Comparison of ENCODE assay signal across 14 cellular contexts in the genomic region with DNA sequence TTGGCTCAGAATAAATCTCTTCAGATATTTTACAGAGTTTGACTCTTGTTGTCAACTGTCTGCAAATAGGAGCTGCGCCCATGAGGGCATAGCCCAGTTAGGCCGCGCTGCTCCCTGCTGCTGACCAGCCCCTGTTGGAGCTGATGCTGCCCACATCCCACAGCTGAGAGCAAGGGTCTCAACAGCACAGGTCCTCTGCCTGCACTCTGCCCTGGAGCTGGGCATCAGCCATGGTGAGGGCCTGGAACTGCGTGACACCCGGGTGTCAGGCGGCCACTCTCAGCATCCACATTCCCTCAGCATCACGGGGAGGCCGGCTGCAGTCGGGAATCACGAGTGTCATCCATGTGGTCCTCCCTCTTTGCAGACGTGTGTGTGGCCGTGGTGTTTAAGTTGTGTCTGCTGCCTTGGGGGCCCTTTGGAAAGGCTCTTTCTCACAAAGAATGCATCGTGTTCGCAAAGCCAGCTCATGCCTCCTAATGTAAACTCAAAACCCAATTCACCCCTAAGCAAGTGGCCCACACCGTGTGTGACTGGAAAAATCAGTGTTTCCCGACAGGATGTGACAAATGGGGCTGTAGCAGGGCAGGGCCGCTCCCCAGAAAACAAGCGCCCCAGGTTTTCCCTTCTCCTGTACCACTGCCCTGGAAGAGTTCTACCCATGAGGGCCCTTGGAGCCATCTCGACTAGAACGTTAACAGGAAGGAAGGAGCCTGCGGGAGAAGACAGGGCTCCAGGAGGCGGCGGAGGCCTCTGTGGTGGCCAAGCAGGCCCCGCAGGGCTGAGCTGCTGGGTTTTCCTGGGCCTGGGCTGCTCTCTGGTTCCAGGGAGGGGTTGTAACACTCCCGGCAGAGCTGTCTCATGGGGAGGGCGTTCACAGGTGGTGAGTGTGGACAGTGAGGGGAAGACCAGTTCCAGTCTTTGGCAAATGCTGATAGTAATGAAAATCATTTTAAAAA. TPM values are rescaled to one million over a fixed set of nuclear protein-coding genes. Genes with fewer than 3 reads are reported as not detected.
DNase-seq lines count a peak whose midpoint lies in the region; FAIRE-seq and TF ChIP-seq lines count a peak whose summit lies in the region.
"Had no signal": no experiment of that assay in that cellular context is flagged by ENCODE, and none has a peak within 500 bp of the region (broad histone marks: within the 10 kb centered on the region; RNA-seq: fewer than 3 reads in every experiment).

No MANE protein-coding gene starts in this region.

- TF ChIP-seq EP300 in suprapubic skin (IDR thresholded peaks at IDR 0.05): no peak

- no TSS peak for BruUV-seq in endothelial cell of umbilical vein (replicated peaks; lab: Mats Ljungman, UMichigan)

- H3K4me3 ChIP-seq in HUES6 (ENCODE audit: low read depth, low read length) (no peak overlapping the region), endothelial cell of umbilical vein (replicated peaks in 1 of 3; ENCODE audit: insufficient read depth in 1 of 3, low read depth in 1 of 3, low read length in 3 of 3) (no peak overlapping the region), suprapubic skin (no peak overlapping the region)

- peaks cover 68% of the 10 kb centered on the region for H3K4me1 Mint-ChIP-seq in mesothelial cell of epicardium

- no peak overlapping the region for H3K4me3 Mint-ChIP-seq in mesothelial cell of epicardium

- H3K9me3 Mint-ChIP-seq in mesothelial cell of epicardium: peaks cover 7% of the 10 kb centered on the region

- peaks cover 6% of the 10 kb centered on the region for H3K36me3 Mint-ChIP-seq in mesothelial cell of epicardium

- H4K20me1 ChIP-seq in endothelial cell of umbilical vein (replicated peaks; ENCODE audit: control insufficient read depth, extremely low read depth, insufficient read depth, low read length): no peaks in the 10 kb centered on the region

- peak; percentile 67 for FAIRE-seq in endothelial cell of umbilical vein (lab: Jason Lieb, UNC)
- no peak for FAIRE-seq in GM12892 (lab: Jason Lieb, UNC)
- no peak for FAIRE-seq in H54 (lab: Jason Lieb, UNC)

- H3K27me3 Mint-ChIP-seq in mesothelial cell of epicardium (ENCODE audit: low read depth): no peaks in the 10 kb centered on the region

- DNase-seq in endothelial cell of umbilical vein (ENCODE audit: low read depth, low spot score) (peak; percentile 36), mesothelial cell of epicardium (ENCODE audit: low spot score in 2 of 2, unreplicated experiment in 2 of 2) (peak in 1 of 2 experiments; percentile 13), suprapubic skin (ENCODE audit: low spot score in 2 of 2) (peak in 1 of 2 donors; percentile 62), GM13976 (ENCODE audit: low spot score) (no peak), GM12892 (ENCODE audit: insufficient read length) (no peak), H54 (ENCODE audit: insufficient read length, low spot score) (no peak)
- no peak for DNase-seq in activated T-cell treated with anti-CD3 and anti-CD28 coated beads, Interleukin-2, amount 50 U/mL, for 1 hour
- DNase-seq: activated CD8-positive, alpha-beta memory T cell treated with anti-CD3 and anti-CD28 coated beads, Interleukin-2, amount 50 U/mL, for 4 hours; left colon; NCI-H1436; NCI-H446 treated with DMSO at 0.1 percent for 48 hours; nucleus accumbens had no signal

- CTCF ChIA-PET in endothelial cell of umbilical vein (lab: Charles Lee): interaction anchor here (1.6 kb wide), 1 partner anchor 16 kb away, joined by 5 read pairs; no protein-coding TSS in a partner anchor

- no peak for TF ChIP-seq POLR2A in endothelial cell of umbilical vein (IDR thresholded peaks at IDR 0.05; ENCODE audit: low read depth, low read length)
- no peak for TF ChIP-seq POLR2A in suprapubic skin (IDR thresholded peaks at IDR 0.05)
- no peak for TF ChIP-seq POLR2A in GM12892 (IDR thresholded peaks at IDR 0.05; ENCODE audit: low read depth, low read length)
- TF ChIP-seq POLR2A in H54 (IDR thresholded peaks at IDR 0.05; ENCODE audit: low read depth, low read length): no peak

- in situ Hi-C loops in GM13976 (cut with MboI; ENCODE audit: low sequenced_read_pairs, unreplicated experiment): no loop called here

- dilution Hi-C loops in endothelial cell of umbilical vein (cut with MboI; ENCODE audit: extremely low pct_ligation_motif_present, low sequenced_read_pairs): no loop called here

- POLR2A ChIA-PET in endothelial cell of umbilical vein (lab: Charles Lee): no interaction called here

- no peak for TF ChIP-seq CTCF in endothelial cell of umbilical vein (IDR thresholded peaks at IDR 0.05; ENCODE audit: extremely low read depth in 1 of 2, insufficient read depth in 1 of 2, low read depth in 1 of 2, low read length in 2 of 2)
- TF ChIP-seq CTCF in mesothelial cell of epicardium (IDR thresholded peaks at IDR 0.05; ENCODE audit: unreplicated experiment): no peak
- TF ChIP-seq CTCF in suprapubic skin (IDR thresholded peaks at IDR 0.05): no peak
- TF ChIP-seq CTCF in GM13976 (IDR thresholded peaks at IDR 0.05; ENCODE audit: borderline replicate concordance, control extremely low read depth, extremely low read depth, insufficient read depth, missing control alignments): no peak

- H3K27me3 ChIP-seq in HUES6 (ENCODE audit: control insufficient read depth, insufficient read depth, low read length) (no peaks in the 10 kb centered on the region), endothelial cell of umbilical vein (ENCODE audit: control insufficient read depth in 2 of 2, insufficient read depth in 2 of 2, low read length in 2 of 2) (no peaks in the 10 kb centered on the region), suprapubic skin (no peaks in the 10 kb centered on the region)

- H3K79me2 ChIP-seq in endothelial cell of umbilical vein (ENCODE audit: control insufficient read depth, insufficient read depth, low read length): peaks cover 35% of the 10 kb centered on the region

- H3K4me1 ChIP-seq in HUES6 (ENCODE audit: control insufficient read depth, insufficient read depth, low read length): peaks cover 31% of the 10 kb centered on the region
- peaks cover 27% of the 10 kb centered on the region for H3K4me1 ChIP-seq in endothelial cell of umbilical vein (ENCODE audit: control insufficient read depth, extremely low read depth, insufficient read depth, low read length)
- peaks cover 25% of the 10 kb centered on the region for H3K4me1 ChIP-seq in suprapubic skin

- peak overlapping the region; percentile 28 for H3K9ac ChIP-seq in HUES6 (ENCODE audit: low read length)
- H3K9ac ChIP-seq in endothelial cell of umbilical vein (replicated peaks; ENCODE audit: extremely low read depth, insufficient read depth, low read length): no peak overlapping the region

- H3K36me3 ChIP-seq in HUES6 (ENCODE audit: control insufficient read depth, insufficient read depth, low read length): no peaks in the 10 kb centered on the region
- H3K36me3 ChIP-seq in endothelial cell of umbilical vein (ENCODE audit: control insufficient read depth in 2 of 2, extremely low read depth in 1 of 2, insufficient read depth in 2 of 2, low read length in 2 of 2): no peaks in the 10 kb centered on the region
- H3K36me3 ChIP-seq in suprapubic skin: no peaks in the 10 kb centered on the region

- H3K4me2 ChIP-seq in endothelial cell of umbilical vein (ENCODE audit: insufficient read depth, low read length): no peak overlapping the region

- WGBS in suprapubic skin: 80% methylated on average over 19 of the region's 26 CpGs

- H2AFZ ChIP-seq in endothelial cell of umbilical vein (ENCODE audit: low read depth, low read length): no peak overlapping the region

- H3K27ac Mint-ChIP-seq in mesothelial cell of epicardium: peak overlapping the region; percentile 88

- peak overlapping the region; percentile 39; the same call in 1 of the 2 replicates for H3K27ac ChIP-seq in HUES6 (ENCODE audit: low read depth, low read length)
- peak overlapping the region; percentile 76 for H3K27ac ChIP-seq in endothelial cell of umbilical vein (ENCODE audit: insufficient read depth, low read depth, low read length)
- H3K27ac ChIP-seq in suprapubic skin: peak overlapping the region; percentile 88
- H3K27ac ChIP-seq: C4-2B had no signal

- no peaks in the 10 kb centered on the region for H3K9me1 ChIP-seq in endothelial cell of umbilical vein (replicated peaks; ENCODE audit: control insufficient read depth, extremely low read depth, insufficient read depth, low read length)

- H3K9me3 ChIP-seq in HUES6 (ENCODE audit: control insufficient read depth, insufficient read depth, low read depth, low read length): peaks cover 6% of the 10 kb centered on the region; the same call in 1 of the 2 replicates
- H3K9me3 ChIP-seq in endothelial cell of umbilical vein (replicated peaks; ENCODE audit: control insufficient read depth, insufficient read depth, low read length): no peaks in the 10 kb centered on the region
- H3K9me3 ChIP-seq in suprapubic skin: no peaks in the 10 kb centered on the region

- intact Hi-C loops in endothelial cell of umbilical vein (cut with micrococcal nuclease): loop anchor here (5.0 kb wide), 1 partner anchor 72 kb away; no protein-coding TSS in a partner anchor

TF ChIP-seq in endothelial cell of umbilical vein, 7 proteins besides CTCF, POLR2A, EP300 and RAD21:
- TF ChIP-seq FOS (IDR thresholded peaks at IDR 0.05; ENCODE audit: borderline replicate concordance, insufficient read depth, low read length) (no peak), EZH2 (IDR thresholded peaks at IDR 0.05; ENCODE audit: borderline replicate concordance, low read depth, low read length, severe bottlenecking) (no peak), JUN (IDR thresholded peaks at IDR 0.05; ENCODE audit: borderline replicate concordance, insufficient read depth, insufficient read length, low read depth) (no peak), POLR2AphosphoS5 (IDR thresholded peaks at IDR 0.05; ENCODE audit: insufficient read depth, low read depth, low read length) (no peak), GATA2 (IDR thresholded peaks at IDR 0.05; ENCODE audit: insufficient read depth, insufficient read length, low read depth, low read length) (no peak), MYC (IDR thresholded peaks at IDR 0.05; ENCODE audit: low read depth, low read length) (no peak)
- TF ChIP-seq, protein P1, sequence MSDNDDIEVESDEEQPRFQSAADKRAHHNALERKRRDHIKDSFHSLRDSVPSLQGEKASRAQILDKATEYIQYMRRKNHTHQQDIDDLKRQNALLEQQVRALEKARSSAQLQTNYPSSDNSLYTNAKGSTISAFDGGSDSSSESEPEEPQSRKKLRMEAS (IDR thresholded peaks at IDR 0.05; ENCODE audit: insufficient read depth, insufficient read length): no peak

RNA-seq across cellular contexts. Expression of gene ATP11A, which starts 20.3 kb away (rescaled TPM):
- total RNA-seq in endothelial cell of umbilical vein (71.7 and 88.1 TPM in 2 replicates), mesothelial cell of epicardium (107 to 114 TPM (median 112 TPM) in 3 replicates), suprapubic skin (10 to 100 TPM; 22.8 to 51.0 (median 39.8) TPM)
- polyA plus RNA-seq in endothelial cell of umbilical vein: 15.7 and 16.5 TPM in 2 replicates
- 10.2 and 11.1 TPM in 2 replicates for polyA plus RNA-seq in endothelial cell of umbilical vein (2011; cell fraction: cytosol; rRNA removed)
- 48.6 and 60.6 TPM in 2 replicates for polyA plus RNA-seq in endothelial cell of umbilical vein (2011; cell fraction: nucleus; rRNA removed)
- 32.3 and 33.7 TPM in 2 replicates for polyA plus RNA-seq in endothelial cell of umbilical vein (2012)
- polyA minus RNA-seq in endothelial cell of umbilical vein: 40.0 and 52.7 TPM in 2 replicates
- 11.5 TPM for polyA minus RNA-seq in endothelial cell of umbilical vein (2011; cell fraction: cytosol; rRNA and poly(A)+ RNA removed)
- polyA minus RNA-seq in endothelial cell of umbilical vein (2011; cell fraction: nucleus; rRNA and poly(A)+ RNA removed): 63.1 and 78.2 TPM in 2 replicates
- polyA plus RNA-seq in GM12892 (2012; ENCODE audit: missing spikeins): 18.7 TPM
